Comparison of ENCODE assay signal across 17 cellular contexts in the genomic region with DNA sequence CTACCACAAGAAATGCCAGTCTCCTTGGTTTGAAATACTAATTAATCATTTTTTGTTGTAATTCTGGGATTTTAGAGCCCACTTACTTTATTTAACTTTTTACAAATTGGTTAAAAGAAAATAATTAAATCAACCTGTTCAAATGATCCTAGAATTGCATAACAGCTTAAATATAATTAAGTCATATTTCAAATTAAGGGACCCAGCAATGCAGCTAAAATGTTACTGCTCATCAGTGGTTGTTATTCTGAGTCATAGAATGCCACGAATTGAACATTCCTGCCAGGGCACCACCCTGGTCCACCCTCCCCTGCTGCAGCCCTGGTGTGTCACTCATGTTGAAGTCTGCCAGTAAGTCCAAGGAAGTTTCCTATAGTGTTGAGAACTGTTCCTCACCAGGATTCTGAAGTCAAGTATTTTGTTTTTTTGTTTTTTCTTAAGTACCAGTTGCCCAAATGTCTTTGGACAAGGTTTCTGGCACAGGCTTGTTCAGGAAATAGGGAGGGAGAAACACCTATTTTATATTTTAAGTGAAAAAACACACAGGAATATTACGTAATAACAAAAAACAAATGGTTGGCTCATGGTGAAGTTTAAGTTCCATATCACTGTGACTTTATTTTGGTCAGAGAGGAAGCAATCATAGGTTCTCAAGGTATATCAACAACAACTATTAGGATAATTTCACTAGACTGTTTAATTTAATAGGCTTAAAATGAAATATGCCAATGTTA. TPM values are rescaled to one million over a fixed set of nuclear protein-coding genes. Genes with fewer than 3 reads are reported as not detected.
DNase-seq lines count a peak whose midpoint lies in the region; ATAC-seq and TF ChIP-seq lines count a peak whose summit lies in the region.
"Had no signal": no experiment of that assay in that cellular context is flagged by ENCODE, and none has a peak within 500 bp of the region (broad histone marks: within the 10 kb centered on the region; RNA-seq: fewer than 3 reads in every experiment).

No MANE protein-coding gene starts in this region.

- no peak overlapping the region for H3K4me3 ChIP-seq in fibroblast of lung (replicated peaks in 1 of 4; ENCODE audit: control extremely low read depth in 1 of 4, insufficient read depth in 1 of 4, low read depth in 3 of 4, low read length in 4 of 4)
- H3K4me3 ChIP-seq: gastroesophageal sphincter, SJSA1 had no signal

- H4K20me1 ChIP-seq in fibroblast of lung (ENCODE audit: control insufficient read depth, extremely low read depth, insufficient read depth, low read length): no peaks in the 10 kb centered on the region

- no peaks in the 10 kb centered on the region for H3K9me3 ChIP-seq in fibroblast of lung (ENCODE audit: control insufficient read depth, insufficient read depth, low read depth, low read length)
- H3K9me3 ChIP-seq: gastroesophageal sphincter, SJSA1 had no signal

- DNase-seq in HFFc6: peak; percentile 40
- peak; percentile 90 for DNase-seq in RWPE1 (ENCODE audit: low spot score)
- peak; percentile 25 to 41 for DNase-seq in fibroblast of lung (ENCODE audit: low read depth in 2 of 2)
- peak; percentile 57 for DNase-seq in stromal cell of bone marrow (ENCODE audit: low read depth)
- DNase-seq in ureter (ENCODE audit: low spot score): no peak
- DNase-seq: activated CD4-positive, alpha-beta T cell treated with anti-CD3 and anti-CD28 coated beads for 1 hour; central memory CD4-positive, alpha-beta T cell; DMS 273 treated with DMSO at 0.1 percent for 48 hours; NCI-H526 treated with DMSO at 0.1 percent for 48 hours had no signal

- H3K36me3 Mint-ChIP-seq in HFFc6 (ENCODE audit: low read depth): no peaks in the 10 kb centered on the region
- H3K36me3 Mint-ChIP-seq: memory B cell had no signal

- TF ChIP-seq CTCF in HFFc6 (IDR thresholded peaks at IDR 0.05) (no peak), RWPE1 (conservative IDR thresholded peaks at IDR 0.05; ENCODE audit: low read depth) (no peak), fibroblast of lung (conservative IDR thresholded peaks at IDR 0.05 in 1 of 2, IDR thresholded peaks at IDR 0.05 in 1 of 2; ENCODE audit: low read depth in 1 of 2, low read length in 2 of 2) (no peak)

- no peak overlapping the region for H2AFZ ChIP-seq in fibroblast of lung (ENCODE audit: low read length)

- peaks cover 2% of the 10 kb centered on the region for H3K79me2 ChIP-seq in fibroblast of lung (ENCODE audit: control insufficient read depth, insufficient read depth, low read length)

- CTCF ChIA-PET in RWPE1 (lab: Yijun Ruan, JAX): interaction anchor here (0.6 kb wide), 1 partner anchor 216 kb away, joined by 3 read pairs; no protein-coding TSS in a partner anchor

- H3K4me2 ChIP-seq in fibroblast of lung (ENCODE audit: extremely low read depth, insufficient read depth, low read length): no peak overlapping the region

- no peaks in the 10 kb centered on the region for H3K36me3 ChIP-seq in fibroblast of lung (ENCODE audit: control insufficient read depth, insufficient read depth, low read length)
- H3K36me3 ChIP-seq: gastroesophageal sphincter, SJSA1 had no signal

- H3K4me1 ChIP-seq in fibroblast of lung (ENCODE audit: control insufficient read depth, extremely low read depth, insufficient read depth, low read length): peaks cover 7% of the 10 kb centered on the region

- H3K4me1 Mint-ChIP-seq in HFFc6 (ENCODE audit: low read depth): peaks cover 40% of the 10 kb centered on the region

- no peak overlapping the region for H3K27ac Mint-ChIP-seq in HFFc6
- H3K27ac Mint-ChIP-seq: activated T-helper 2 cell treated with anti-CD3 and anti-CD28 coated beads, Interferon-gamma antibody, Interleukin-2, Interleukin-4, amounts not matched to agents 10 μg/mL and 5 μg/mL and 100 μg/mL, durations not matched to agents 14 hours and 24 hours and 36 hours; memory B cell; progenitor cell of endocrine pancreas had no signal

- no peaks in the 10 kb centered on the region; the same call in 1 of the 2 replicates for H3K27me3 Mint-ChIP-seq in HFFc6 (ENCODE audit: insufficient read depth)

- H3K9ac ChIP-seq in fibroblast of lung (ENCODE audit: insufficient read depth, low read length): no peak overlapping the region

- no peak overlapping the region for H3K4me3 Mint-ChIP-seq in HFFc6
- H3K4me3 Mint-ChIP-seq: memory B cell had no signal

- ATAC-seq in HG02870 (IDR thresholded peaks at IDR 0.05; ENCODE audit: unreplicated experiment): no peak
- no peak for ATAC-seq in GM19463 (IDR thresholded peaks at IDR 0.05; ENCODE audit: unreplicated experiment)
- no peak for ATAC-seq in GM21515 (IDR thresholded peaks at IDR 0.05; ENCODE audit: unreplicated experiment)
- ATAC-seq: gastroesophageal sphincter had no signal

- POLR2A ChIA-PET in RWPE1 (lab: Yijun Ruan, JAX; ENCODE audit: low non-redundant PET): no interaction called here

- H3K9me3 Mint-ChIP-seq in HFFc6: no peaks in the 10 kb centered on the region
- H3K9me3 Mint-ChIP-seq: activated T-helper 2 cell treated with anti-CD3 and anti-CD28 coated beads, Interferon-gamma antibody, Interleukin-2, Interleukin-4, amounts not matched to agents 10 μg/mL and 5 μg/mL and 100 μg/mL, durations not matched to agents 14 hours and 24 hours and 36 hours; memory B cell had no signal

- no peak overlapping the region for H3K27ac ChIP-seq in RWPE1
- no peak overlapping the region for H3K27ac ChIP-seq in fibroblast of lung (ENCODE audit: insufficient read depth, low read length)
- H3K27ac ChIP-seq: gastroesophageal sphincter, SJSA1 had no signal

- H3K27me3 ChIP-seq in fibroblast of lung (ENCODE audit: control insufficient read depth, insufficient read depth, low read length): no peaks in the 10 kb centered on the region
- H3K27me3 ChIP-seq: gastroesophageal sphincter, SJSA1 had no signal

RNA-seq across cellular contexts. Expression of a gene that starts 4.3 kb away (rescaled TPM):
- total RNA-seq in HFFc6 (2021; fragmentation: NEBNext Ultra II Directional; extraction: Animal tissue kit (Norgen Biotek cat#: 25700)): 100 to 1,000 TPM in 1 of 6 experiments, 10 to 100 TPM in 5; 46.9 to 101 (median 83.9) TPM
- total RNA-seq in fibroblast of lung (12.1 and 12.6 TPM in 2 replicates), ureter (170 TPM)
- 7.0 and 115 TPM in 2 replicates for polyA plus RNA-seq in fibroblast of lung
- polyA plus RNA-seq in fibroblast of lung (2012): 6.4 and 72.9 TPM in 2 replicates
- polyA minus RNA-seq in fibroblast of lung (ENCODE audit: low replicate concordance): 4.1 and 35.0 TPM in 2 replicates

RNA-seq across cellular contexts. Expression of a gene that starts 4.3 kb away (rescaled TPM):
- 10 to 100 TPM; 52.6 to 77.2 (median 72.8) TPM for total RNA-seq in HFFc6 (2021; fragmentation: NEBNext Ultra II Directional; extraction: Animal tissue kit (Norgen Biotek cat#: 25700))
- total RNA-seq in fibroblast of lung (31.1 and 45.2 TPM in 2 replicates), ureter (44.7 TPM)
- polyA plus RNA-seq in fibroblast of lung: 20.7 and 30.5 TPM in 2 replicates
- polyA plus RNA-seq in fibroblast of lung (2012): 20.5 and 35.5 TPM in 2 replicates
- polyA minus RNA-seq in fibroblast of lung (ENCODE audit: low replicate concordance): 17.3 and 33.7 TPM in 2 replicates
